20 cellular contexts compared by ENCODE assay signal in the genomic region with DNA sequence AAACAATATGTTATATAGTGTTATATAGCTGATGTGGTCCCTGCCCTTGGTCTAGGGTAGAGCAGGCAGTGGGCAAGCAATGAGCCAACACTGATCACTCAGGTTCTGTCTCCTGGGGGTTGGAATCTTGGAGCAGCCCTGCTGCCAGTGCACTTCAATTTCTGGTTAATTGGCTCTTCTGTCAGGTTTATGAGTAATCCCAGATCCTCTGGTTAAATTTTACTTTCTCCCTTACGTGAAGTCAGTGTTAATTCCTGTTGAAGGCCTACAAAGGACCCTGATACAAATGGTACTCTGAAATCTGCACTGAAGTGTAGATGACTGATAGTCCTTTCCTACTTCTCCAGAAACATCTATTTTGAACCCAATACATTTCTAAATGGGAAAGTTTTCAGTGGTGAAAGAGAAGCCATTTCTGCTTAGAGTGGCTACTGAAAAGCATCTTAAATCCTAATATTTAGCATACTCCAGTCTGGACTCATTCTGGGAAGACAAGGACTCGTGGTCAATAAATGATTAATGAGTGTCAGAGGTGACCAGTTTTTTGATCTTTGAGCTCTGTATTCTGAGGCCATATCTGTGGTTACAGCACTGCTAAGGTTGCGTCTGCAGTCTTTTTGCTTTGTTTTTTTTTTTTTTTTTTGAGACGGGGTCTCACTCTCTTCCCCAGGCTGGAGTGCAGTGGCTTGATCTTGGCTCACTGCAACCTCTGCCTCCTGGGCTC.
DNase-seq lines count a peak whose midpoint lies in the region; FAIRE-seq and TF ChIP-seq lines count a peak whose summit lies in the region.
"Had no signal": no experiment of that assay in that cellular context is flagged by ENCODE, and none has a peak within 500 bp of the region (broad histone marks: within the 10 kb centered on the region; RNA-seq: fewer than 3 reads in every experiment).

No MANE protein-coding gene starts in this region.

- H3K4me1 ChIP-seq in kidney (ENCODE audit: control insufficient read depth in 1 of 2, insufficient read depth in 1 of 2, low read depth in 1 of 2, low read length in 2 of 2) (peaks cover 0 to 6% of the 10 kb centered on the region in 2 donors), A673 (ENCODE audit: insufficient read depth, low read length, poor library complexity, severe bottlenecking) (no peaks in the 10 kb centered on the region)

- intact Hi-C loops in kidney (cut with DNase I) = no loop called here
- intact Hi-C loops in A673 (cut with micrococcal nuclease; ENCODE audit: unreplicated experiment) = no loop called here

- TF ChIP-seq CTCF in kidney (IDR thresholded peaks at IDR 0.05; ENCODE audit: borderline replicate concordance, extremely low read depth, insufficient read depth) (no peak), A673 (conservative IDR thresholded peaks at IDR 0.05; ENCODE audit: low read depth, low read length) (no peak)

- H3K9me3 ChIP-seq in kidney (ENCODE audit: control insufficient read depth in 1 of 2, low read length in 2 of 2) = no peaks in the 10 kb centered on the region
- H3K9me3 ChIP-seq in A673 (ENCODE audit: low read depth, low read length, poor library complexity, severe bottlenecking) = no peaks in the 10 kb centered on the region
- H3K9me3 ChIP-seq: MG63 had no signal

- no TSS peak for BruUV-seq in A673 (replicated peaks; lab: Mats Ljungman, UMichigan)

- no peaks in the 10 kb centered on the region for H3K27me3 ChIP-seq in A673 (replicated peaks; ENCODE audit: insufficient read depth, low read depth, low read length, poor library complexity)
- H3K27me3 ChIP-seq: MG63 had no signal

- no peaks in the 10 kb centered on the region for H3K9me3 Mint-ChIP-seq in activated naive CD8-positive, alpha-beta T cell treated with anti-CD3 and anti-CD28 coated beads for 36 hours
- no peaks in the 10 kb centered on the region for H3K9me3 Mint-ChIP-seq in activated T-cell treated with anti-CD3 and anti-CD28 coated beads, Interleukin-2, amount 50 U/mL, for 24 hours
- H3K9me3 Mint-ChIP-seq: H9 had no signal

- CTCF ChIA-PET in A673 (lab: Charles Lee) = no interaction called here

- H3K27me3 Mint-ChIP-seq in activated naive CD8-positive, alpha-beta T cell treated with anti-CD3 and anti-CD28 coated beads for 36 hours = no peaks in the 10 kb centered on the region
- H3K27me3 Mint-ChIP-seq in activated T-cell treated with anti-CD3 and anti-CD28 coated beads, Interleukin-2, amount 50 U/mL, for 24 hours = no peaks in the 10 kb centered on the region

- H3K4me1 Mint-ChIP-seq in activated naive CD8-positive, alpha-beta T cell treated with anti-CD3 and anti-CD28 coated beads for 36 hours = no peaks in the 10 kb centered on the region
- no peaks in the 10 kb centered on the region for H3K4me1 Mint-ChIP-seq in activated T-cell treated with anti-CD3 and anti-CD28 coated beads, Interleukin-2, amount 50 U/mL, for 24 hours (ENCODE audit: low read depth)
- H3K4me1 Mint-ChIP-seq: CD4-positive, CD25-positive, alpha-beta regulatory T cell had no signal

- H3K27ac Mint-ChIP-seq in activated naive CD8-positive, alpha-beta T cell treated with anti-CD3 and anti-CD28 coated beads for 36 hours = no peak overlapping the region
- H3K27ac Mint-ChIP-seq in activated T-cell treated with anti-CD3 and anti-CD28 coated beads, Interleukin-2, amount 50 U/mL, for 24 hours = no peak overlapping the region
- H3K27ac Mint-ChIP-seq: CD4-positive, CD25-positive, alpha-beta regulatory T cell; H9; HFFc6 had no signal

- POLR2A ChIA-PET in A673 (lab: Charles Lee; ENCODE audit: low non-redundant PET) = no interaction called here

- no peak overlapping the region for H3K4me3 Mint-ChIP-seq in activated naive CD8-positive, alpha-beta T cell treated with anti-CD3 and anti-CD28 coated beads for 36 hours
- no peak overlapping the region for H3K4me3 Mint-ChIP-seq in activated T-cell treated with anti-CD3 and anti-CD28 coated beads, Interleukin-2, amount 50 U/mL, for 24 hours
- H3K4me3 Mint-ChIP-seq: CD4-positive, CD25-positive, alpha-beta regulatory T cell; H9; HFFc6 had no signal

- H3K4me3 ChIP-seq in kidney (ENCODE audit: low read length in 2 of 2) (no peak overlapping the region), A673 (ENCODE audit: low read depth, low read length, poor library complexity, severe bottlenecking) (no peak overlapping the region)
- H3K4me3 ChIP-seq: GM23248, K562, MG63, SK-N-MC had no signal

- H3K36me3 Mint-ChIP-seq in activated naive CD8-positive, alpha-beta T cell treated with anti-CD3 and anti-CD28 coated beads for 36 hours = no peaks in the 10 kb centered on the region
- no peaks in the 10 kb centered on the region for H3K36me3 Mint-ChIP-seq in activated T-cell treated with anti-CD3 and anti-CD28 coated beads, Interleukin-2, amount 50 U/mL, for 24 hours (ENCODE audit: low read depth)
- H3K36me3 Mint-ChIP-seq: CD4-positive, CD25-positive, alpha-beta regulatory T cell had no signal

- H3K9ac ChIP-seq in kidney (ENCODE audit: low read length in 2 of 2) = no peak overlapping the region
- H3K9ac ChIP-seq: GM23248 had no signal

- H3K27ac ChIP-seq in kidney (ENCODE audit: low read depth in 2 of 2, low read length in 2 of 2) (peak overlapping the region; percentile 64 to 68), A673 (ENCODE audit: low read depth, low read length, poor library complexity, severe bottlenecking) (no peak overlapping the region)
- H3K27ac ChIP-seq: GM23248, SK-N-MC had no signal

- no peak for FAIRE-seq in kidney (lab: Jason Lieb, UNC)
- FAIRE-seq: GM12891, K562 had no signal

- H3K36me3 ChIP-seq in kidney (ENCODE audit: control insufficient read depth in 1 of 2, insufficient read depth in 2 of 2, low read length in 2 of 2) (no peaks in the 10 kb centered on the region), A673 (ENCODE audit: insufficient read depth, low read length, poor library complexity, severe bottlenecking) (no peaks in the 10 kb centered on the region)
- H3K36me3 ChIP-seq: MG63 had no signal

- DNase-seq in D341Med (ENCODE audit: low spot score) (peak; percentile 43), NCI-H446 treated with DMSO at 0.1 percent for 48 hours (lab: John Stamatoyannopoulos, UW) (peak; percentile 17), kidney (no peak), mucosa of gallbladder (ENCODE audit: low spot score) (peak; percentile 17), A673 (ENCODE audit: low spot score) (no peak)
- no peak for DNase-seq in activated naive CD8-positive, alpha-beta T cell treated with anti-CD3 and anti-CD28 coated beads for 36 hours
- no peak for DNase-seq in activated T-cell treated with anti-CD3 and anti-CD28 coated beads, Interleukin-2, amount 50 U/mL, for 24 hours
- DNase-seq: CD4-positive, CD25-positive, alpha-beta regulatory T cell; GM23248; H9; HFFc6; MG63; NCI-H1417 treated with DMSO at 0.1 percent for 48 hours; NCI-H1930; NCI-H774; Right ventricle myocardium superior; T-helper 2 cell had no signal

Comparison
In these comparisons a context has a peak if more than half of its experiments do, and no peak if none do; other contexts are left out.
1. DNase-seq: peak in D341Med (single experiment), NCI-H446 treated with DMSO at 0.1 percent for 48 hours (single experiment) and mucosa of gallbladder (single experiment); none in kidney (single experiment), activated naive CD8-positive, alpha-beta T cell treated with anti-CD3 and anti-CD28 coated beads for 36 hours (single experiment), A673 (single experiment) and activated T-cell treated with anti-CD3 and anti-CD28 coated beads, Interleukin-2, amount 50 U/mL, for 24 hours (single experiment).